Comparison of ENCODE assay signal across 7 cellular contexts in genomic region chr5:10760033-10760975, GRCh38. TPM values are rescaled to one million over a fixed set of nuclear protein-coding genes. Genes with fewer than 3 reads are reported as not detected.
DNase-seq lines count a peak whose midpoint lies in the region; ATAC-seq and TF ChIP-seq lines count a peak whose summit lies in the region.

No MANE protein-coding gene starts in this region.

- H3K4me3 ChIP-seq in GM08714 (ENCODE audit: low read length), result peak overlapping the region; percentile 85
- H3K4me3 ChIP-seq in Jurkat, Clone E6-1 (ENCODE audit: low read length), result peak overlapping the region; percentile 55
- H3K4me3 ChIP-seq in mammary epithelial cell (replicated peaks in 1 of 3; ENCODE audit: insufficient read depth in 1 of 3, low read depth in 2 of 3, low read length in 3 of 3), result peak overlapping the region; percentile 57 to 97 (median 80)
- H3K4me3 ChIP-seq in skin epidermis, result peak overlapping the region; percentile 55 to 93 (median 69)

- no peak for DNase-seq in Jurkat, Clone E6-1 (ENCODE audit: low read depth, low spot score)
- DNase-seq in SHP77 treated with DMSO at 0.1 percent for 48 hours (lab: John Stamatoyannopoulos, UW), result peak; percentile 56
- peak; percentile 42 for DNase-seq in mammary epithelial cell
- peak; percentile 56 for DNase-seq in iris pigment epithelial cell (ENCODE audit: low read depth)

- peaks cover 3% of the 10 kb centered on the region for H3K4me1 ChIP-seq in mammary epithelial cell (ENCODE audit: insufficient read depth, low read length)

- H3K79me2 ChIP-seq in mammary epithelial cell (ENCODE audit: insufficient read depth, low read length), result peaks cover 56% of the 10 kb centered on the region

- H3K4me2 ChIP-seq in mammary epithelial cell (ENCODE audit: insufficient read depth, low read depth, low read length), result peak overlapping the region; percentile 84

- WGBS in mammary epithelial cell (ENCODE audit: low coverage, missing lambda C conversion rate), result 14% methylated on average over 30 of the region's 55 CpGs

- H2AFZ ChIP-seq in mammary epithelial cell (ENCODE audit: low read depth, low read length), result peak overlapping the region; percentile 73

- BruUV-seq in mammary epithelial cell (replicated peaks; lab: Mats Ljungman, UMichigan), result TSS peak; percentile 60

- H3K27me3 ChIP-seq in mammary epithelial cell (ENCODE audit: insufficient read depth, low read length), result no peaks in the 10 kb centered on the region

- no peaks in the 10 kb centered on the region for H4K20me1 ChIP-seq in mammary epithelial cell (ENCODE audit: insufficient read depth, low read length)

- no peaks in the 10 kb centered on the region for H3K36me3 ChIP-seq in mammary epithelial cell (ENCODE audit: insufficient read depth, low read length)

- H3K9ac ChIP-seq in mammary epithelial cell (ENCODE audit: insufficient read depth, low read length), result peak overlapping the region; percentile 85

- no peaks in the 10 kb centered on the region for H3K9me3 ChIP-seq in mammary epithelial cell (replicated peaks; ENCODE audit: insufficient read depth, low read length)

- dilution Hi-C loops in mammary epithelial cell (cut with HindIII; ENCODE audit: low sequenced_read_pairs), result no loop called here

- TF ChIP-seq CTCF in mammary epithelial cell (conservative IDR thresholded peaks at IDR 0.05 in 1 of 2, IDR thresholded peaks at IDR 0.05 in 1 of 2; ENCODE audit: extremely low read depth in 1 of 2, insufficient read depth in 1 of 2, low read depth in 1 of 2, low read length in 2 of 2), result no peak

- H3K27ac ChIP-seq in mammary epithelial cell (ENCODE audit: insufficient read depth, low read depth, low read length) (peak overlapping the region; percentile 76), skin epidermis (peak overlapping the region; percentile 69 to 97 (median 92))

- ATAC-seq in GM21825 (IDR thresholded peaks at IDR 0.05; ENCODE audit: unreplicated experiment), result peak; percentile 22

- intact Hi-C loops in mammary epithelial cell (cut with micrococcal nuclease), result loop anchor here (2.0 to 10.0 kb wide), 3 partner anchors 56 to 308 kb away; no protein-coding TSS in a partner anchor

- in situ Hi-C loops in mammary epithelial cell (cut with MboI; ENCODE audit: low sequenced_read_pairs in 2 of 2), result no loop called here

- CTCF ChIA-PET in mammary epithelial cell (lab: Charles Lee; ENCODE audit: low non-redundant PET), result no interaction called here

RNA-seq across cellular contexts. Expression of gene DAP, which starts 0.7 kb away (rescaled TPM):
- 98.6 TPM for polyA plus RNA-seq in Jurkat, Clone E6-1 (2012; ENCODE audit: insufficient read depth, insufficient read length)
- total RNA-seq in mammary epithelial cell, result 100 to 1,000 TPM in 1 of 2 donors, 10 to 100 TPM in 1; 15.3 to 102 TPM
- 54.4 TPM for polyA plus RNA-seq in mammary epithelial cell
- 103 TPM for polyA minus RNA-seq in mammary epithelial cell
